In genomic region chr13:36839281-36839680, GRCh38 we compare ENCODE assay signal across 23 cellular contexts.
"Had no signal": no experiment of that assay in that cellular context is flagged by ENCODE, and none has a peak within 500 bp of the region (broad histone marks: within the 10 kb centered on the region; RNA-seq: fewer than 3 reads in every experiment).

No MANE protein-coding gene starts in this region.

- H3K27me3 ChIP-seq: body of pancreas, dorsolateral prefrontal cortex, foreskin keratinocyte, testis, upper lobe of right lung had no signal

- H3K4me1 ChIP-seq: foreskin keratinocyte, parathyroid adenoma, testis, upper lobe of right lung had no signal

- H3K9me3 ChIP-seq: body of pancreas, testis, upper lobe of right lung had no signal

- H2AFZ ChIP-seq: parathyroid adenoma had no signal

- H3K9ac ChIP-seq: parathyroid adenoma had no signal

- H3K27ac ChIP-seq: body of pancreas, dorsolateral prefrontal cortex, epithelial cell of prostate, foreskin keratinocyte, parathyroid adenoma, testis, upper lobe of right lung, VCaP had no signal

- H3K4me3 ChIP-seq: body of pancreas, dorsolateral prefrontal cortex, smooth muscle cell, testis, upper lobe of right lung had no signal

- H3K36me3 ChIP-seq: upper lobe of right lung had no signal

- ATAC-seq: activated CD8-positive, alpha-beta memory T cell treated with anti-CD3 and anti-CD28 coated beads, Interleukin-2, amount 10 ng/mL, durations not matched to agents 7 days and 5 days; activated T-helper 17 cell treated with anti-CD3 and anti-CD28 coated beads, Interleukin-2, amount 50 U/mL, for 72 hours; body of pancreas; foreskin keratinocyte; naive thymus-derived CD8-positive, alpha-beta T cell; sciatic nerve; upper lobe of right lung had no signal

- H3K4me2 ChIP-seq: smooth muscle cell had no signal

- DNase-seq: activated CD4-positive, alpha-beta memory T cell treated with anti-CD3 and anti-CD28 coated beads, Interleukin-2, amount 10 ng/mL, durations not matched to agents 7 days and 5 days; activated CD4-positive, alpha-beta T cell treated with anti-CD3 and anti-CD28 coated beads for 4 hours; activated CD8-positive, alpha-beta memory T cell treated with anti-CD3 and anti-CD28 coated beads, Interleukin-2, amount 10 ng/mL, durations not matched to agents 7 days and 5 days; activated naive CD4-positive, alpha-beta T cell; activated naive CD8-positive, alpha-beta T cell treated with anti-CD3 and anti-CD28 coated beads for 36 hours; activated T-cell treated with anti-CD3 and anti-CD28 coated beads, Interleukin-2, amount 50 U/mL, for 1 hour; amygdala; body of pancreas; dorsolateral prefrontal cortex; foreskin keratinocyte; hypothalamus; mesenchymal stem cell; naive thymus-derived CD8-positive, alpha-beta T cell; stimulated activated CD4-positive, alpha-beta T cell treated with anti-CD3 and anti-CD28 coated beads, Interleukin-4, amount 100 ng/mL, for 1 hour; T-helper 2 cell; testis; upper lobe of right lung had no signal

- H3K79me2 ChIP-seq: parathyroid adenoma had no signal
